Comparison of ENCODE assay signal across 10 cellular contexts in the genomic region with DNA sequence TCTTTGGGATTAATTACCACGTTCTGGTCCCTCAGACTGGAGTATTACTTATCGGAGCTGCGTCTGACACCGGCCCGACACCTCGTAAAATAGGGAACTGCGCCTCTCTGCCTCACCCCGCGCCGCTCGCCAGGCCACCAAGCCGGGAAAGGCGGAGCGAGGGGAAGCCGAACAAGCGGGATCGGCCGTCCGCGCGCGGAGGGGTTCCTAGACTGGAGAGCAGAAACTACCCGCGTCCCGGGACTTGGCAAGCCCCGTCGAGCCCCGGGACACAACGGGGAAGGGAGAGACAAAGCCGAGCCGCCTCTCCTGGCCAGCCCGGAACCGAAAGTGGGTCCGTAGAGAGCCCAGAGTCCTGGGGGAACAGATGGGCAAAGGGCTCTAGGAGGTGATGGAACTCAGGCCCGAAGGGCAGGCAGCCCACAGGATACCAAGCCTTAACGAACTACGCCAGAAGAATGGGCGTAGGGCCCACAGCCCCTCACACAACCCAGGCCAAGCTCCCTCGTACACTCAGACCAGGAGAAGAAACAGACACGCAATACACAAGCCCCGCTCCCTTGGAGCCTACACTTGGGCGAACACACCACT. TPM values are rescaled to one million over a fixed set of nuclear protein-coding genes. Genes with fewer than 3 reads are reported as not detected.
A peak's percentile ranks its signal among the peaks of the same experiment; 100 is the strongest.
DNase-seq lines count a peak whose midpoint lies in the region; ATAC-seq and TF ChIP-seq lines count a peak whose summit lies in the region.
"Had no signal": no experiment of that assay in that cellular context is flagged by ENCODE, and none has a peak within 500 bp of the region (broad histone marks: within the 10 kb centered on the region; RNA-seq: fewer than 3 reads in every experiment).

No MANE protein-coding gene starts in this region.

- H3K4me1 ChIP-seq in breast epithelium (peaks cover 0 to 23% of the 10 kb centered on the region in 2 donors), muscle layer of duodenum (ENCODE audit: control insufficient read depth in 1 of 2, insufficient read depth in 2 of 2, low read length in 2 of 2) (peaks cover 3 to 51% of the 10 kb centered on the region in 2 donors), upper lobe of right lung (peaks cover 35% of the 10 kb centered on the region)
- H3K4me1 ChIP-seq: Caco-2 had no signal

- H3K36me3 ChIP-seq in breast epithelium: no peaks in the 10 kb centered on the region
- no peaks in the 10 kb centered on the region for H3K36me3 ChIP-seq in muscle layer of duodenum (ENCODE audit: control insufficient read depth in 1 of 2, insufficient read depth in 2 of 2, low read length in 2 of 2)
- no peaks in the 10 kb centered on the region for H3K36me3 ChIP-seq in upper lobe of right lung

- no peaks in the 10 kb centered on the region for H3K36me3 Mint-ChIP-seq in MCF 10A (ENCODE audit: insufficient read depth, unreplicated experiment)

- no peak overlapping the region for H3K27ac Mint-ChIP-seq in MCF 10A (ENCODE audit: low read depth, unreplicated experiment)

- H3K4me1 Mint-ChIP-seq in MCF 10A (ENCODE audit: insufficient read depth, unreplicated experiment): peaks cover 18% of the 10 kb centered on the region

- intact Hi-C loops in breast epithelium (cut with DNase I; ENCODE audit: low total_unique reads): no loop called here
- intact Hi-C loops in MCF 10A (cut with micrococcal nuclease): no loop called here
- intact Hi-C loops in dorsolateral prefrontal cortex (cut with DNase I): no loop called here
- intact Hi-C loops in upper lobe of right lung (cut with DNase I): no loop called here

- H3K9me3 ChIP-seq in breast epithelium (no peaks in the 10 kb centered on the region), muscle layer of duodenum (ENCODE audit: control insufficient read depth in 1 of 2, low read length in 2 of 2) (no peaks in the 10 kb centered on the region), upper lobe of right lung (no peaks in the 10 kb centered on the region)
- H3K9me3 ChIP-seq: Caco-2 had no signal

- POLR2A ChIA-PET in MCF 10A (lab: Yijun Ruan, JAX): interaction anchor here (0.8 to 1.2 kb wide), 2 partner anchors 349 to 413 kb away, joined by 3 to 4 read pairs; no protein-coding TSS in a partner anchor

- H3K9me3 Mint-ChIP-seq in MCF 10A (ENCODE audit: unreplicated experiment): no peaks in the 10 kb centered on the region

- no TSS peak for BruUV-seq in MCF 10A (replicated peaks; lab: Mats Ljungman, UMichigan)

- TF ChIP-seq CTCF in breast epithelium (IDR thresholded peaks at IDR 0.05) (no peak), MCF 10A (IDR thresholded peaks at IDR 0.05; ENCODE audit: unreplicated experiment) (no peak), dorsolateral prefrontal cortex (IDR thresholded peaks at IDR 0.05 in 54 of 56, conservative IDR thresholded peaks at IDR 0.05 in 2 of 56; ENCODE audit: low read depth in 1 of 56, partially characterized antibody in 56 of 56) (no peak), upper lobe of right lung (IDR thresholded peaks at IDR 0.05) (no peak)

- H3K27ac ChIP-seq in breast epithelium (no peak overlapping the region), dorsolateral prefrontal cortex (no peak overlapping the region), muscle layer of duodenum (ENCODE audit: low read length) (no peak overlapping the region), upper lobe of right lung (no peak overlapping the region), caudate nucleus (ENCODE audit: low read depth, low read length) (no peak overlapping the region)

- peak overlapping the region; percentile 37 to 70 (median 44) for H3K4me3 ChIP-seq in breast epithelium
- peak overlapping the region in 52 of 59 donors; percentile 1 to 60 (median 38) for H3K4me3 ChIP-seq in dorsolateral prefrontal cortex
- H3K4me3 ChIP-seq in muscle layer of duodenum (ENCODE audit: low read depth in 1 of 2, low read length in 2 of 2): peak overlapping the region; percentile 47 to 57
- peak overlapping the region; percentile 47 for H3K4me3 ChIP-seq in upper lobe of right lung

- peaks cover 13 to 100% of the 10 kb centered on the region in 2 donors for H3K27me3 ChIP-seq in breast epithelium
- peaks cover 46 to 100% (median 99%) of the 10 kb centered on the region in 45 donors for H3K27me3 ChIP-seq in dorsolateral prefrontal cortex
- peaks cover 98% of the 10 kb centered on the region for H3K27me3 ChIP-seq in muscle layer of duodenum (ENCODE audit: low read depth, low read length)
- peaks cover 100% of the 10 kb centered on the region for H3K27me3 ChIP-seq in upper lobe of right lung

- TF ChIP-seq POLR2A in breast epithelium (IDR thresholded peaks at IDR 0.05): no peak

- no peak overlapping the region for H3K4me3 Mint-ChIP-seq in MCF 10A (ENCODE audit: unreplicated experiment)

- peaks cover 31% of the 10 kb centered on the region for H3K27me3 Mint-ChIP-seq in MCF 10A (ENCODE audit: insufficient read depth, unreplicated experiment)

- no peak for DNase-seq in breast epithelium (ENCODE audit: low spot score in 2 of 2)
- no peak for DNase-seq in MCF 10A (ENCODE audit: unreplicated experiment)
- DNase-seq in dorsolateral prefrontal cortex: no peak
- DNase-seq in upper lobe of right lung: no peak
- DNase-seq in iPS-NIHi11 (ENCODE audit: low spot score): no peak
- DNase-seq in caudate nucleus (lab: John Stamatoyannopoulos, UW): no peak
- no peak for DNase-seq in NCI-H82 (lab: John Stamatoyannopoulos, UW)
- DNase-seq: Caco-2; NK-92 treated with Interleukin-12 subunit alpha and Interleukin-12 subunit beta, amount 100 ng/mL, for 24 hours had no signal

- CTCF ChIA-PET in MCF 10A (lab: Yijun Ruan, JAX): interaction anchor here (0.5 to 2.2 kb wide), 5 partner anchors 8 to 244 kb away, joined by 3 to 13 read pairs (median 5); no protein-coding TSS in a partner anchor

- peak; percentile 21 for ATAC-seq in upper lobe of right lung

RNA-seq across cellular contexts. Expression of gene LBX1, which starts 6.5 kb away (rescaled TPM):
- total RNA-seq in breast epithelium (not detected), MCF 10A (2022) (not detected in 2 replicates), dorsolateral prefrontal cortex (under 1 TPM in 3 of 120 experiments, not detected in 117; 0.15 to 0.28 (median 0.19) TPM), upper lobe of right lung (not detected)
- total RNA-seq: Caco-2 had no signal
